ENCODE assay signal across 12 cellular contexts in genomic region chr9:129351058-129351641, GRCh38.
DNase-seq lines count a peak whose midpoint lies in the region; ATAC-seq, FAIRE-seq and TF ChIP-seq lines count a peak whose summit lies in the region.
"Had no signal": no experiment of that assay in that cellular context is flagged by ENCODE, and none has a peak within 500 bp of the region (broad histone marks: within the 10 kb centered on the region; RNA-seq: fewer than 3 reads in every experiment).

No MANE protein-coding gene starts in this region.

- no peaks in the 10 kb centered on the region for H3K36me3 Mint-ChIP-seq in T-cell
- H3K36me3 Mint-ChIP-seq: naive thymus-derived CD8-positive, alpha-beta T cell had no signal

- peaks cover 12% of the 10 kb centered on the region for H3K9me3 ChIP-seq in HUES6 (ENCODE audit: control insufficient read depth, insufficient read depth, low read depth, low read length)
- H3K9me3 ChIP-seq in ascending aorta: peaks cover 6 to 10% of the 10 kb centered on the region in 2 donors
- H3K9me3 ChIP-seq in iPS-15b (ENCODE audit: control insufficient read depth, insufficient read depth, low read length): no peaks in the 10 kb centered on the region

- H3K27ac ChIP-seq in HUES6 (ENCODE audit: low read depth, low read length) (no peak overlapping the region; the same call in 1 of the 2 replicates), ascending aorta (peak overlapping the region; percentile 22 to 49)

- POLR2A ChIA-PET in T-cell (lab: Charles Lee): interaction anchor here in 1 of 2 donors (0.5 kb wide), 1 partner anchor 785 kb away, joined by 7 read pairs; no protein-coding TSS in a partner anchor

- no peak overlapping the region for H3K4me3 Mint-ChIP-seq in T-cell
- H3K4me3 Mint-ChIP-seq: central memory CD8-positive, alpha-beta T cell had no signal

- ATAC-seq in sciatic nerve (peak; percentile 20), T-cell (replicated peaks in 1 of 4) (no peak)

- H3K4me3 ChIP-seq in HUES6 (ENCODE audit: low read depth, low read length) (peak overlapping the region; percentile 68), ascending aorta (peak overlapping the region in 1 of 2 donors; percentile 63), iPS-15b (ENCODE audit: low read depth, low read length) (peak overlapping the region; percentile 55)

- no peak overlapping the region for H3K27ac Mint-ChIP-seq in T-cell

- H3K4me1 ChIP-seq in HUES6 (ENCODE audit: control insufficient read depth, insufficient read depth, low read length) (peaks cover 39% of the 10 kb centered on the region), ascending aorta (peaks cover 10 to 22% of the 10 kb centered on the region in 2 donors), iPS-15b (ENCODE audit: control insufficient read depth, insufficient read depth, low read length) (peaks cover 2% of the 10 kb centered on the region)

- intact Hi-C loops in ascending aorta (cut with DNase I): loop anchor here (10.0 kb wide), 1 partner anchor 56 kb away; no protein-coding TSS in a partner anchor
- intact Hi-C loops in sciatic nerve (cut with DNase I): no loop called here

- H3K27me3 ChIP-seq in HUES6 (ENCODE audit: control insufficient read depth, insufficient read depth, low read length) (no peaks in the 10 kb centered on the region), ascending aorta (no peaks in the 10 kb centered on the region), iPS-15b (ENCODE audit: control insufficient read depth, insufficient read depth, low read length) (no peaks in the 10 kb centered on the region)

- DNase-seq in ascending aorta (ENCODE audit: low spot score in 2 of 2) (no peak), sciatic nerve (ENCODE audit: low spot score) (no peak), NCI-H1048 (lab: John Stamatoyannopoulos, UW) (no peak), T-cell (no peak), urothelium cell line (ENCODE audit: low spot score) (no peak)
- no peak for DNase-seq in activated effector memory CD4-positive, alpha-beta T cell treated with anti-CD3 and anti-CD28 coated beads, Interleukin-2, amount 50 U/mL, for 16 hours
- DNase-seq: activated T-cell treated with anti-CD3 and anti-CD28 coated beads, Interleukin-2, amount 50 U/mL, for 1 hour; DMS53; naive thymus-derived CD8-positive, alpha-beta T cell had no signal

- H3K9ac ChIP-seq in HUES6 (ENCODE audit: low read length) (no peak overlapping the region), iPS-15b (ENCODE audit: low read depth, low read length) (no peak overlapping the region)

- H3K27me3 Mint-ChIP-seq in T-cell: peaks cover 0 to 11% of the 10 kb centered on the region in 2 donors
- H3K27me3 Mint-ChIP-seq: naive thymus-derived CD8-positive, alpha-beta T cell had no signal

- no peak for TF ChIP-seq CTCF in ascending aorta (IDR thresholded peaks at IDR 0.05)

- peaks cover 0 to 9% (median 6%) of the 10 kb centered on the region in 3 donors for H3K9me3 Mint-ChIP-seq in T-cell
- H3K9me3 Mint-ChIP-seq: central memory CD8-positive, alpha-beta T cell had no signal

- peaks cover 10 to 14% (median 11%) of the 10 kb centered on the region in 3 donors for H3K4me1 Mint-ChIP-seq in T-cell

- no peak for FAIRE-seq in urothelium cell line (lab: Jason Lieb, UNC)

- H3K36me3 ChIP-seq in HUES6 (ENCODE audit: control insufficient read depth, insufficient read depth, low read length) (no peaks in the 10 kb centered on the region), ascending aorta (no peaks in the 10 kb centered on the region), iPS-15b (ENCODE audit: control insufficient read depth, insufficient read depth, low read length) (no peaks in the 10 kb centered on the region)

- CTCF ChIA-PET in T-cell (lab: Charles Lee): no interaction called here
